10 cellular contexts compared by ENCODE assay signal in genomic region chr6:89239338-89239737, GRCh38. TPM values are rescaled to one million over a fixed set of nuclear protein-coding genes. Genes with fewer than 3 reads are reported as not detected.
DNase-seq lines count a peak whose midpoint lies in the region; ATAC-seq lines count a peak whose summit lies in the region.
"Had no signal": no experiment of that assay in that cellular context is flagged by ENCODE, and none has a peak within 500 bp of the region (broad histone marks: within the 10 kb centered on the region; RNA-seq: fewer than 3 reads in every experiment).

No MANE protein-coding gene starts in this region.

- ATAC-seq in GM18909 (IDR thresholded peaks at IDR 0.05; ENCODE audit: poor library complexity, unreplicated experiment), result peak; percentile 35
- ATAC-seq in T-helper 17 cell, result peak; percentile 50
- no peak for ATAC-seq in HG03521 (IDR thresholded peaks at IDR 0.05; ENCODE audit: unreplicated experiment)
- ATAC-seq in GM19395 (IDR thresholded peaks at IDR 0.05; ENCODE audit: unreplicated experiment), result no peak

- no peak overlapping the region for H4K8ac ChIP-seq in mesenchymal stem cell (ENCODE audit: low read length)

- H3K27ac ChIP-seq in BLaER1 treated with 17β-estradiol and CSF1 and Interleukin-3, amounts not matched to agents 10 nM and 100 nM, result no peak overlapping the region
- no peak overlapping the region for H3K27ac ChIP-seq in mesenchymal stem cell (ENCODE audit: low read length, poor library complexity, severe bottlenecking)

- H3K4me1 ChIP-seq in BLaER1 treated with 17β-estradiol and CSF1 and Interleukin-3, amounts not matched to agents 10 nM and 100 nM, result peaks cover 0 to 22% (median 11%) of the 10 kb centered on the region in 10 experiments; a peak in 14 of 20 replicates
- H3K4me1 ChIP-seq in mesenchymal stem cell (ENCODE audit: control insufficient read depth, insufficient read depth, low read depth, low read length), result no peaks in the 10 kb centered on the region

- peaks cover 23% of the 10 kb centered on the region for H3K27me3 Mint-ChIP-seq in T-helper 17 cell

- H2BK15ac ChIP-seq in mesenchymal stem cell (ENCODE audit: low read depth, poor library complexity, severe bottlenecking), result no peak overlapping the region

- H2BK12ac ChIP-seq in mesenchymal stem cell (ENCODE audit: low read length in 2 of 2), result no peak overlapping the region

- H2BK5ac ChIP-seq in mesenchymal stem cell (ENCODE audit: low read depth, low read length, poor library complexity, severe bottlenecking), result no peak overlapping the region

- H3K23ac ChIP-seq in mesenchymal stem cell (ENCODE audit: low read length in 2 of 2), result no peak overlapping the region

- H2AFZ ChIP-seq in mesenchymal stem cell (ENCODE audit: low read depth, low read length), result no peak overlapping the region

- peak overlapping the region in 8 of 11 experiments; percentile 10 to 41 (median 29); a peak in 11 of 22 replicates for H3K4me2 ChIP-seq in BLaER1 treated with 17β-estradiol and CSF1 and Interleukin-3, amounts not matched to agents 10 nM and 100 nM
- no peak overlapping the region for H3K4me2 ChIP-seq in mesenchymal stem cell (ENCODE audit: low read length, poor library complexity, severe bottlenecking)

- peak overlapping the region; percentile 49 for H3K4me3 Mint-ChIP-seq in T-helper 17 cell

- H3K14ac ChIP-seq in mesenchymal stem cell (ENCODE audit: low read length in 2 of 2), result no peak overlapping the region

- H3K9ac ChIP-seq in BLaER1 treated with 17β-estradiol and CSF1 and Interleukin-3, amounts not matched to agents 10 nM and 100 nM, result no peak overlapping the region
- no peak overlapping the region for H3K9ac ChIP-seq in mesenchymal stem cell (ENCODE audit: low read length)

- no peaks in the 10 kb centered on the region for H3K36me3 ChIP-seq in BLaER1 treated with 17β-estradiol and CSF1 and Interleukin-3, amounts not matched to agents 10 nM and 100 nM
- no peaks in the 10 kb centered on the region for H3K36me3 ChIP-seq in mesenchymal stem cell (ENCODE audit: control insufficient read depth in 1 of 2, insufficient read depth in 2 of 2, low read depth in 1 of 2, low read length in 2 of 2)

- H3K4me1 Mint-ChIP-seq in T-helper 17 cell, result peaks cover 18% of the 10 kb centered on the region

- H3K27ac Mint-ChIP-seq in T-helper 17 cell, result peak overlapping the region; percentile 68

- H3K27me3 ChIP-seq in BLaER1 treated with 17β-estradiol and CSF1 and Interleukin-3, amounts not matched to agents 10 nM and 100 nM, result no peaks in the 10 kb centered on the region
- peaks cover 0 to 11% of the 10 kb centered on the region in 2 experiments for H3K27me3 ChIP-seq in mesenchymal stem cell (ENCODE audit: control insufficient read depth in 1 of 2, insufficient read depth in 1 of 2, low read length in 2 of 2)

- H2BK120ac ChIP-seq in mesenchymal stem cell (ENCODE audit: low read depth, low read length), result no peak overlapping the region

- no peak overlapping the region for H4K91ac ChIP-seq in mesenchymal stem cell (ENCODE audit: low read length)

- H3K18ac ChIP-seq in mesenchymal stem cell (ENCODE audit: low read depth in 1 of 2, low read length in 2 of 2), result no peak overlapping the region

- peaks cover 0 to 9% (median 0%) of the 10 kb centered on the region in 11 experiments; a peak in 2 of 22 replicates for H3K9me3 ChIP-seq in BLaER1 treated with 17β-estradiol and CSF1 and Interleukin-3, amounts not matched to agents 10 nM and 100 nM (replicated peaks in 1 of 11)
- H3K9me3 ChIP-seq in T-helper 17 cell (ENCODE audit: control insufficient read depth, low read length, poor library complexity, severe bottlenecking) (no peaks in the 10 kb centered on the region), mesenchymal stem cell (ENCODE audit: control insufficient read depth, low read length) (peaks cover 3% of the 10 kb centered on the region)

- DNase-seq in T-helper 17 cell (peak in 1 of 3 donors; percentile 9), germinal center (ENCODE audit: low spot score) (peak; percentile 23), mesenchymal stem cell (no peak), kidney glomerular epithelial cell (lab: John Stamatoyannopoulos, UW) (no peak)

- WGBS in mesenchymal stem cell, result 93% methylated on average over 3 of the region's 3 CpGs

- H4K20me1 ChIP-seq in BLaER1 treated with 17β-estradiol and CSF1 and Interleukin-3, amounts not matched to agents 10 nM and 100 nM, result no peaks in the 10 kb centered on the region

- H3K4me3 ChIP-seq in BLaER1 treated with 17β-estradiol and CSF1 and Interleukin-3, amounts not matched to agents 10 nM and 100 nM, result no peak overlapping the region
- no peak overlapping the region for H3K4me3 ChIP-seq in mesenchymal stem cell (ENCODE audit: insufficient read depth in 1 of 2, low read depth in 1 of 2, low read length in 2 of 2)

- peaks cover 2% of the 10 kb centered on the region for H3K36me3 Mint-ChIP-seq in T-helper 17 cell (ENCODE audit: low read depth)

- H2AK5ac ChIP-seq in mesenchymal stem cell (ENCODE audit: low read length, severe bottlenecking), result no peak overlapping the region

- H3K4ac ChIP-seq in mesenchymal stem cell (ENCODE audit: low read depth in 1 of 2, low read length in 2 of 2), result no peak overlapping the region

- H3K79me1 ChIP-seq in mesenchymal stem cell (replicated peaks; ENCODE audit: low read length, poor library complexity, severe bottlenecking), result no peaks in the 10 kb centered on the region

RNA-seq across cellular contexts. Expression of gene GABRR1, which starts 22.2 kb away (rescaled TPM):
- total RNA-seq in T-helper 17 cell, result not detected
- polyA plus RNA-seq in mesenchymal stem cell (2013, experiment 1 of 2), result not detected
- polyA plus RNA-seq in mesenchymal stem cell (2013, experiment 2 of 2), result not detected
- total RNA-seq: H4; T-helper 1 cell treated with Interleukin-12 subunit alpha and Interleukin-12 subunit beta and Interleukin-4 antibody, amounts not matched to agents 30 ng/mL and 1 ng/mL, for 36 hours had no signal

Comparison
In these comparisons a context has a peak if more than half of its experiments do, and no peak if none do; other contexts are left out.
1. ATAC-seq: peak in GM18909 (single experiment) and T-helper 17 cell (single experiment); none in HG03521 (single experiment) and GM19395 (single experiment).